9 cellular contexts compared by ENCODE assay signal in genomic region chr7:83271212-83272099, GRCh38.
DNase-seq lines count a peak whose midpoint lies in the region; ATAC-seq lines count a peak whose summit lies in the region.
"Had no signal": no experiment of that assay in that cellular context is flagged by ENCODE, and none has a peak within 500 bp of the region (broad histone marks: within the 10 kb centered on the region; RNA-seq: fewer than 3 reads in every experiment).

No MANE protein-coding gene starts in this region.

- no peak overlapping the region for H3K27ac Mint-ChIP-seq in activated naive CD4-positive, alpha-beta T cell treated with anti-CD3 and anti-CD28 coated beads for 36 hours
- H3K27ac Mint-ChIP-seq: dendritic cell treated with granulocyte-macrophage colony-stimulating factor and Interleukin-4, amounts not matched to agents 40 ng/mL and 50 ng/mL, for 4 days had no signal

- H3K4me1 Mint-ChIP-seq in activated naive CD4-positive, alpha-beta T cell treated with anti-CD3 and anti-CD28 coated beads for 36 hours (ENCODE audit: low read depth): no peaks in the 10 kb centered on the region

- ATAC-seq in GM21825 (IDR thresholded peaks at IDR 0.05; ENCODE audit: unreplicated experiment) (no peak), HG03159 (IDR thresholded peaks at IDR 0.05; ENCODE audit: unreplicated experiment) (no peak)

- no peak overlapping the region for H3K4me3 Mint-ChIP-seq in activated naive CD4-positive, alpha-beta T cell treated with anti-CD3 and anti-CD28 coated beads for 36 hours
- H3K4me3 Mint-ChIP-seq: dendritic cell treated with granulocyte-macrophage colony-stimulating factor and Interleukin-4, amounts not matched to agents 40 ng/mL and 50 ng/mL, for 4 days had no signal

- CTCF ChIA-PET in activated naive CD4-positive, alpha-beta T cell treated with anti-CD3 and anti-CD28 coated beads for 36 hours (lab: Charles Lee): no interaction called here

- H3K9me3 Mint-ChIP-seq in activated naive CD4-positive, alpha-beta T cell treated with anti-CD3 and anti-CD28 coated beads for 36 hours: no peaks in the 10 kb centered on the region
- H3K9me3 Mint-ChIP-seq: dendritic cell treated with granulocyte-macrophage colony-stimulating factor and Interleukin-4, amounts not matched to agents 40 ng/mL and 50 ng/mL, for 4 days had no signal

- peak; percentile 46 for DNase-seq in D341Med (ENCODE audit: low spot score)
- DNase-seq in Kasumi-1 (lab: John Stamatoyannopoulos, UW): peak; percentile 70 to 75
- peak; percentile 1 for DNase-seq in RPMI7951 (ENCODE audit: low read depth)
- DNase-seq in glomerular endothelial cell (ENCODE audit: extremely low read depth, low read depth, low spot score): peak; percentile 33
- no peak for DNase-seq in GOT3 (lab: John Stamatoyannopoulos, UW)
- no peak for DNase-seq in activated naive CD4-positive, alpha-beta T cell treated with anti-CD3 and anti-CD28 coated beads for 36 hours

- intact Hi-C loops in activated naive CD4-positive, alpha-beta T cell treated with anti-CD3 and anti-CD28 coated beads for 36 hours (cut with micrococcal nuclease): loop anchor here (2.0 kb wide), 1 partner anchor 461 kb away; no protein-coding TSS in a partner anchor

- H3K36me3 Mint-ChIP-seq in activated naive CD4-positive, alpha-beta T cell treated with anti-CD3 and anti-CD28 coated beads for 36 hours (ENCODE audit: low read depth): no peaks in the 10 kb centered on the region

- H3K27me3 Mint-ChIP-seq in activated naive CD4-positive, alpha-beta T cell treated with anti-CD3 and anti-CD28 coated beads for 36 hours (ENCODE audit: low read depth): no peaks in the 10 kb centered on the region
- H3K27me3 Mint-ChIP-seq: dendritic cell treated with granulocyte-macrophage colony-stimulating factor and Interleukin-4, amounts not matched to agents 40 ng/mL and 50 ng/mL, for 4 days had no signal

Comparison
In these comparisons a context has a peak if more than half of its experiments do, and no peak if none do; other contexts are left out.
1. DNase-seq: peak in D341Med (single experiment), Kasumi-1 (2 of 2), RPMI7951 (single experiment) and glomerular endothelial cell (single experiment); none in GOT3 (single experiment) and activated naive CD4-positive, alpha-beta T cell treated with anti-CD3 and anti-CD28 coated beads for 36 hours (single experiment).